ENCODE assay signal across 1 cellular context in the genomic region with DNA sequence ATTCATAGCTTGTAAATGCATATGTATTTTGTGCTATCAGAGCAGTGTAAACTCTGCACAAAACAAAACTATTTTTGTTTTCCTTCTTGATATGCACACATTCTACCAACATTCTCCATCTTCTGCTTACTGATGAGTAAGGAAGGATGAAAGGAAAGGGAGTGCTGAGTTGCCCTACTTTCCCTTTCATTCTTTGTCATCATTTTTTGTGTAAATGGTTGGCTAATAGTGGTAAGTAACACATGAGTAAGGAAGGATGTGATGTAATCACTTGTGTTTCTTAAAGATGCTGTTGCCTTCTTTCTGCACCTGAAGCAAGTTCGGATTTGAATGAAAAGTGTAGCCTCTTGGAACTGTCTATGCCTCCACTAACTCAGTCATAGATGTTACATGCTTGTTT.
A peak's percentile ranks its signal among the peaks of the same experiment; 100 is the strongest.
TF ChIP-seq lines count a peak whose summit lies in the region.

No MANE protein-coding gene starts in this region.

TF ChIP-seq in GM12878, 131 proteins besides CTCF, POLR2A, EP300 and RAD21 (continued from another document):
- TF ChIP-seq, protein P1, sequence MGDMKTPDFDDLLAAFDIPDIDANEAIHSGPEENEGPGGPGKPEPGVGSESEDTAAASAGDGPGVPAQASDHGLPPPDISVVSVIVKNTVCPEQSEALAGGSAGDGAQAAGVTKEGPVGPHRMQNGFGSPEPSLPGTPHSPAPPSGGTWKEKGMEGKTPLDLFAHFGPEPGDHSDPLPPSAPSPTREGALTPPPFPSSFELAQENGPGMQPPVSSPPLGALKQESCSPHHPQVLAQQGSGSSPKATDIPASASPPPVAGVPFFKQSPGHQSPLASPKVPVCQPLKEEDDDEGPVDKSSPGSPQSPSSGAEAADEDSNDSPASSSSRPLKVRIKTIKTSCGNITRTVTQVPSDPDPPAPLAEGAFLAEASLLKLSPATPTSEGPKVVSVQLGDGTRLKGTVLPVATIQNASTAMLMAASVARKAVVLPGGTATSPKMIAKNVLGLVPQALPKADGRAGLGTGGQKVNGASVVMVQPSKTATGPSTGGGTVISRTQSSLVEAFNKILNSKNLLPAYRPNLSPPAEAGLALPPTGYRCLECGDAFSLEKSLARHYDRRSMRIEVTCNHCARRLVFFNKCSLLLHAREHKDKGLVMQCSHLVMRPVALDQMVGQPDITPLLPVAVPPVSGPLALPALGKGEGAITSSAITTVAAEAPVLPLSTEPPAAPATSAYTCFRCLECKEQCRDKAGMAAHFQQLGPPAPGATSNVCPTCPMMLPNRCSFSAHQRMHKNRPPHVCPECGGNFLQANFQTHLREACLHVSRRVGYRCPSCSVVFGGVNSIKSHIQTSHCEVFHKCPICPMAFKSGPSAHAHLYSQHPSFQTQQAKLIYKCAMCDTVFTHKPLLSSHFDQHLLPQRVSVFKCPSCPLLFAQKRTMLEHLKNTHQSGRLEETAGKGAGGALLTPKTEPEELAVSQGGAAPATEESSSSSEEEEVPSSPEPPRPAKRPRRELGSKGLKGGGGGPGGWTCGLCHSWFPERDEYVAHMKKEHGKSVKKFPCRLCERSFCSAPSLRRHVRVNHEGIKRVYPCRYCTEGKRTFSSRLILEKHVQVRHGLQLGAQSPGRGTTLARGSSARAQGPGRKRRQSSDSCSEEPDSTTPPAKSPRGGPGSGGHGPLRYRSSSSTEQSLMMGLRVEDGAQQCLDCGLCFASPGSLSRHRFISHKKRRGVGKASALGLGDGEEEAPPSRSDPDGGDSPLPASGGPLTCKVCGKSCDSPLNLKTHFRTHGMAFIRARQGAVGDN (IDR thresholded peaks at IDR 0.05) = peak; percentile 27; the same call in 1 of the 2 replicates
- TF ChIP-seq ATF7 (IDR thresholded peaks at IDR 0.05; ENCODE audit: low read depth) (peak; percentile 96), ASH2L (IDR thresholded peaks at IDR 0.05; ENCODE audit: borderline replicate concordance, low read depth) (no peak)
- TF ChIP-seq, protein P2, sequence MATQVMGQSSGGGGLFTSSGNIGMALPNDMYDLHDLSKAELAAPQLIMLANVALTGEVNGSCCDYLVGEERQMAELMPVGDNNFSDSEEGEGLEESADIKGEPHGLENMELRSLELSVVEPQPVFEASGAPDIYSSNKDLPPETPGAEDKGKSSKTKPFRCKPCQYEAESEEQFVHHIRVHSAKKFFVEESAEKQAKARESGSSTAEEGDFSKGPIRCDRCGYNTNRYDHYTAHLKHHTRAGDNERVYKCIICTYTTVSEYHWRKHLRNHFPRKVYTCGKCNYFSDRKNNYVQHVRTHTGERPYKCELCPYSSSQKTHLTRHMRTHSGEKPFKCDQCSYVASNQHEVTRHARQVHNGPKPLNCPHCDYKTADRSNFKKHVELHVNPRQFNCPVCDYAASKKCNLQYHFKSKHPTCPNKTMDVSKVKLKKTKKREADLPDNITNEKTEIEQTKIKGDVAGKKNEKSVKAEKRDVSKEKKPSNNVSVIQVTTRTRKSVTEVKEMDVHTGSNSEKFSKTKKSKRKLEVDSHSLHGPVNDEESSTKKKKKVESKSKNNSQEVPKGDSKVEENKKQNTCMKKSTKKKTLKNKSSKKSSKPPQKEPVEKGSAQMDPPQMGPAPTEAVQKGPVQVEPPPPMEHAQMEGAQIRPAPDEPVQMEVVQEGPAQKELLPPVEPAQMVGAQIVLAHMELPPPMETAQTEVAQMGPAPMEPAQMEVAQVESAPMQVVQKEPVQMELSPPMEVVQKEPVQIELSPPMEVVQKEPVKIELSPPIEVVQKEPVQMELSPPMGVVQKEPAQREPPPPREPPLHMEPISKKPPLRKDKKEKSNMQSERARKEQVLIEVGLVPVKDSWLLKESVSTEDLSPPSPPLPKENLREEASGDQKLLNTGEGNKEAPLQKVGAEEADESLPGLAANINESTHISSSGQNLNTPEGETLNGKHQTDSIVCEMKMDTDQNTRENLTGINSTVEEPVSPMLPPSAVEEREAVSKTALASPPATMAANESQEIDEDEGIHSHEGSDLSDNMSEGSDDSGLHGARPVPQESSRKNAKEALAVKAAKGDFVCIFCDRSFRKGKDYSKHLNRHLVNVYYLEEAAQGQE (IDR thresholded peaks at IDR 0.05; ENCODE audit: low read depth, low read length) = no peak
